ENCODE assay signal across 37 cellular contexts in the genomic region with DNA sequence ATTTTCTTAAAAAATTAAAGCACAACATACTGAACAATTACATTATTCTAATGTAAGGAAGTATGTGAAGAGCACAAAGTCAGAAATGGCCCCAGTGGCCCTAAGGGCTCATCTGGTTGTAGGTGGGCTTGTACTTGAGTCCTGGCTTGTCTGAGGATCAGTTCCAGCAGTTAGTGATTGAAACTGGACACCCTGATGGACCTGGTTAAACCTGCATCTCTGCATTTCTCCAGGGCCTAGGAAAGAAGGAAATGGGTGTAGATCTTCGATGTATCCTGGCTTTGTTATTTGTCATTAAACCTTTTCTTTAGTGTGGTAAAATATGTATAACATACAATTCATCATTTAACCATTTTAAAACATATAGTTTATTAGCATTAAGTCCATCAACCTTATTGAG. TPM values are rescaled to one million over a fixed set of nuclear protein-coding genes. Genes with fewer than 3 reads are reported as not detected.
"Had no signal": no experiment of that assay in that cellular context is flagged by ENCODE, and none has a peak within 500 bp of the region (broad histone marks: within the 10 kb centered on the region; RNA-seq: fewer than 3 reads in every experiment).

No MANE protein-coding gene starts in this region.

- DNase-seq: activated CD4-positive, alpha-beta memory T cell treated with anti-CD3 and anti-CD28 coated beads, Interleukin-2, amount 10 ng/mL, durations not matched to agents 7 days and 5 days; activated CD4-positive, alpha-beta T cell treated with anti-CD3 and anti-CD28 coated beads, Interleukin-2, amount 10 ng/mL, durations not matched to agents 7 days and 5 days; activated CD8-positive, alpha-beta memory T cell treated with anti-CD3 and anti-CD28 coated beads, Interleukin-2, amount 50 U/mL, for 48 hours; activated gamma-delta T cell; activated naive CD4-positive, alpha-beta T cell treated with anti-CD3 and anti-CD28 coated beads, Interleukin-2, amount 10 ng/mL, durations not matched to agents 7 days and 5 days; activated naive CD8-positive, alpha-beta T cell treated with anti-CD3 and anti-CD28 coated beads, Interleukin-2, amount 10 ng/mL, durations not matched to agents 7 days and 5 days; activated T-cell treated with anti-CD3 and anti-CD28 coated beads, Interleukin-2, amount 50 U/mL, for 24 hours; dorsolateral prefrontal cortex; effector memory CD4-positive, alpha-beta T cell; erythroblast; foreskin fibroblast; head of caudate nucleus; hypothalamus; kidney glomerular epithelial cell; left lung; lower lobe of right lung; mesenchymal stem cell; natural killer cell; occipital lobe; psoas muscle; sigmoid colon; small intestine; stimulated activated CD4-positive, alpha-beta T cell treated with anti-CD3 and anti-CD28 coated beads, Interleukin-4, amount 100 ng/mL, for 24 hours; T-helper 9 cell; upper lobe of left lung had no signal

- H3K4me2 ChIP-seq: neural progenitor cell had no signal

- ATAC-seq: activated CD4-positive, CD25-positive, alpha-beta regulatory T cell treated with anti-CD3 and anti-CD28 coated beads, Interleukin-2, amount 50 U/mL, for 24 hours; left lung; lower lobe of right lung; natural killer cell; psoas muscle; stimulated activated effector memory CD8-positive, alpha-beta T cell treated with anti-CD3 and anti-CD28 coated beads, Interleukin-12 subunit alpha, Interleukin-12 subunit beta, amount 100 ng/mL, for 72 hours had no signal

- H3K9me3 Mint-ChIP-seq: activated CD4-positive, alpha-beta memory T cell treated with anti-CD3 and anti-CD28 coated beads, Interleukin-2, amount 10 ng/mL, durations not matched to agents 7 days and 5 days; activated CD4-positive, alpha-beta T cell treated with anti-CD3 and anti-CD28 coated beads, Interleukin-2, amount 10 ng/mL, durations not matched to agents 7 days and 5 days; activated naive CD4-positive, alpha-beta T cell treated with anti-CD3 and anti-CD28 coated beads, Interleukin-2, amount 10 ng/mL, durations not matched to agents 7 days and 5 days; activated naive CD8-positive, alpha-beta T cell treated with anti-CD3 and anti-CD28 coated beads, Interleukin-2, amount 10 ng/mL, durations not matched to agents 7 days and 5 days; activated T-cell treated with anti-CD3 and anti-CD28 coated beads, Interleukin-2, amount 50 U/mL, for 24 hours; brain; natural killer cell; neural progenitor cell; stimulated activated effector memory CD8-positive, alpha-beta T cell treated with anti-CD3 and anti-CD28 coated beads, Interleukin-12 subunit alpha, Interleukin-12 subunit beta, amount 100 ng/mL, for 72 hours; stimulated activated naive CD8-positive, alpha-beta T cell treated with anti-CD3 and anti-CD28 coated beads, Interleukin-15, Interleukin-2, amounts not matched to agents 100 ng/mL and 50 ng/mL, for 24 hours had no signal

- H3K36me3 Mint-ChIP-seq: activated naive CD4-positive, alpha-beta T cell treated with anti-CD3 and anti-CD28 coated beads, Interleukin-2, amount 10 ng/mL, durations not matched to agents 7 days and 5 days; activated naive CD8-positive, alpha-beta T cell treated with anti-CD3 and anti-CD28 coated beads, Interleukin-2, amount 10 ng/mL, durations not matched to agents 7 days and 5 days; brain; natural killer cell; neural progenitor cell; stimulated activated effector memory CD8-positive, alpha-beta T cell treated with anti-CD3 and anti-CD28 coated beads, Interleukin-12 subunit alpha, Interleukin-12 subunit beta, amount 100 ng/mL, for 72 hours had no signal

- FAIRE-seq: small intestine, TTC549 had no signal

- H3K9me3 ChIP-seq: ascending aorta, left lung, lower lobe of right lung, psoas muscle, sigmoid colon, thoracic aorta, upper lobe of left lung, vagina had no signal

- H3K79me2 ChIP-seq: parathyroid adenoma had no signal

- H3K36me3 ChIP-seq: ascending aorta, left lung, lower lobe of right lung, neural progenitor cell, sigmoid colon, thoracic aorta, upper lobe of left lung, vagina had no signal

- H3K4me1 ChIP-seq: lower lobe of right lung, neural progenitor cell, parathyroid adenoma, sigmoid colon, upper lobe of left lung had no signal

- H3K27ac Mint-ChIP-seq: activated CD4-positive, alpha-beta memory T cell treated with anti-CD3 and anti-CD28 coated beads, Interleukin-2, amount 10 ng/mL, durations not matched to agents 7 days and 5 days; activated CD4-positive, alpha-beta T cell treated with anti-CD3 and anti-CD28 coated beads, Interleukin-2, amount 10 ng/mL, durations not matched to agents 7 days and 5 days; activated naive CD4-positive, alpha-beta T cell treated with anti-CD3 and anti-CD28 coated beads, Interleukin-2, amount 10 ng/mL, durations not matched to agents 7 days and 5 days; activated naive CD8-positive, alpha-beta T cell treated with anti-CD3 and anti-CD28 coated beads, Interleukin-2, amount 10 ng/mL, durations not matched to agents 7 days and 5 days; activated T-cell treated with anti-CD3 and anti-CD28 coated beads, Interleukin-2, amount 50 U/mL, for 24 hours; brain; natural killer cell; neural progenitor cell; stimulated activated effector memory CD8-positive, alpha-beta T cell treated with anti-CD3 and anti-CD28 coated beads, Interleukin-12 subunit alpha, Interleukin-12 subunit beta, amount 100 ng/mL, for 72 hours; stimulated activated naive CD8-positive, alpha-beta T cell treated with anti-CD3 and anti-CD28 coated beads, Interleukin-15, Interleukin-2, amounts not matched to agents 100 ng/mL and 50 ng/mL, for 24 hours had no signal

- H3K27me3 ChIP-seq: ascending aorta, dorsolateral prefrontal cortex, left lung, neural progenitor cell, sigmoid colon, upper lobe of left lung, vagina had no signal

- H3K9ac ChIP-seq: neural progenitor cell, parathyroid adenoma had no signal

- H3K4me3 ChIP-seq: ascending aorta, coronary artery, dorsolateral prefrontal cortex, left lung, lower lobe of right lung, neural progenitor cell, psoas muscle, sigmoid colon, thoracic aorta, upper lobe of left lung, vagina had no signal

- H3K4me3 Mint-ChIP-seq: activated CD4-positive, alpha-beta memory T cell treated with anti-CD3 and anti-CD28 coated beads, Interleukin-2, amount 10 ng/mL, durations not matched to agents 7 days and 5 days; activated CD4-positive, alpha-beta T cell treated with anti-CD3 and anti-CD28 coated beads, Interleukin-2, amount 10 ng/mL, durations not matched to agents 7 days and 5 days; activated naive CD4-positive, alpha-beta T cell treated with anti-CD3 and anti-CD28 coated beads, Interleukin-2, amount 10 ng/mL, durations not matched to agents 7 days and 5 days; activated naive CD8-positive, alpha-beta T cell treated with anti-CD3 and anti-CD28 coated beads, Interleukin-2, amount 10 ng/mL, durations not matched to agents 7 days and 5 days; activated T-cell treated with anti-CD3 and anti-CD28 coated beads, Interleukin-2, amount 50 U/mL, for 24 hours; brain; natural killer cell; neural progenitor cell; stimulated activated effector memory CD8-positive, alpha-beta T cell treated with anti-CD3 and anti-CD28 coated beads, Interleukin-12 subunit alpha, Interleukin-12 subunit beta, amount 100 ng/mL, for 72 hours; stimulated activated naive CD8-positive, alpha-beta T cell treated with anti-CD3 and anti-CD28 coated beads, Interleukin-15, Interleukin-2, amounts not matched to agents 100 ng/mL and 50 ng/mL, for 24 hours had no signal

- H2AFZ ChIP-seq: neural progenitor cell, parathyroid adenoma had no signal

- H3K27ac ChIP-seq: ascending aorta, coronary artery, dorsolateral prefrontal cortex, left lung, lower lobe of right lung, neural progenitor cell, parathyroid adenoma, psoas muscle, sigmoid colon, thoracic aorta, upper lobe of left lung, vagina, VCaP had no signal

- H3K4me1 Mint-ChIP-seq: activated CD4-positive, alpha-beta memory T cell treated with anti-CD3 and anti-CD28 coated beads, Interleukin-2, amount 10 ng/mL, durations not matched to agents 7 days and 5 days; activated CD4-positive, alpha-beta T cell treated with anti-CD3 and anti-CD28 coated beads, Interleukin-2, amount 10 ng/mL, durations not matched to agents 7 days and 5 days; activated naive CD4-positive, alpha-beta T cell treated with anti-CD3 and anti-CD28 coated beads, Interleukin-2, amount 10 ng/mL, durations not matched to agents 7 days and 5 days; activated naive CD8-positive, alpha-beta T cell treated with anti-CD3 and anti-CD28 coated beads, Interleukin-2, amount 10 ng/mL, durations not matched to agents 7 days and 5 days; natural killer cell; neural progenitor cell; stimulated activated effector memory CD8-positive, alpha-beta T cell treated with anti-CD3 and anti-CD28 coated beads, Interleukin-12 subunit alpha, Interleukin-12 subunit beta, amount 100 ng/mL, for 72 hours had no signal

RNA-seq across cellular contexts. Expression of a gene that starts 9.7 kb away (rescaled TPM):
- total RNA-seq: activated CD4-positive, alpha-beta memory T cell treated with anti-CD3 and anti-CD28 coated beads, Interleukin-2, amount 10 ng/mL, durations not matched to agents 7 days and 5 days; activated naive CD8-positive, alpha-beta T cell treated with anti-CD3 and anti-CD28 coated beads, Interleukin-2, amount 10 ng/mL, durations not matched to agents 7 days and 5 days; natural killer cell had no signal
